Comparison of ENCODE assay signal across 29 cellular contexts in the genomic region with DNA sequence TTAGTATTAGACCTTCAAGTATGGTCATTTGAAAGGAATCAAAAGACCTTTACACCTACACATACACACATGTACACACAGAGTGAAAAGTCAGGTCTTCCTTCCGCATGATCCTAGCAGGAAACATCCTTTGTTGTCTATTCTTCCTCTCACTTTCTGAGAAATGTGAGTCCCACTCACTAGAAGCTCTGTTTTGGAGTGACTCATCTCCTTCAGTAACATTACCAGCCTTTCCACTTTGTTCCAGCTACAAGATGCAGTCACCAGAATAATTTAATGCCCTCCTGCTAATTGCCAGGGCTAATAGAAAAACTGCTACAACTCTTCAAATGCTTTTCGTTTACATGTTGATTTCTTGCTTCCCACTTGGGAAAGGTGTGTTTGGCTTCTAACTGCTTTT.
A peak's percentile ranks its signal among the peaks of the same experiment; 100 is the strongest.
DNase-seq lines count a peak whose midpoint lies in the region; ATAC-seq, FAIRE-seq and TF ChIP-seq lines count a peak whose summit lies in the region.
"Had no signal": no experiment of that assay in that cellular context is flagged by ENCODE, and none has a peak within 500 bp of the region (broad histone marks: within the 10 kb centered on the region; RNA-seq: fewer than 3 reads in every experiment).

No MANE protein-coding gene starts in this region.

- no peak overlapping the region for H3K4me2 ChIP-seq in GM23248 (ENCODE audit: unreplicated experiment)
- no peak overlapping the region for H3K4me2 ChIP-seq in neural progenitor cell

- H3K9me3 ChIP-seq in GM23248 (ENCODE audit: low read depth) = no peaks in the 10 kb centered on the region
- no peaks in the 10 kb centered on the region for H3K9me3 ChIP-seq in neural progenitor cell (ENCODE audit: low read depth)
- H3K9me3 ChIP-seq: adrenal gland had no signal

- H4K20me1 ChIP-seq in GM23248 (ENCODE audit: insufficient read depth) (no peaks in the 10 kb centered on the region), neural progenitor cell (ENCODE audit: low read depth) (no peaks in the 10 kb centered on the region)

- H3K79me2 ChIP-seq in GM23248 (ENCODE audit: insufficient read depth) (no peaks in the 10 kb centered on the region), neural progenitor cell (ENCODE audit: low read depth) (no peaks in the 10 kb centered on the region)

- H3K4me3 ChIP-seq in GM23248 (no peak overlapping the region), neural progenitor cell (no peak overlapping the region)
- H3K4me3 ChIP-seq: adrenal gland, left lung, sigmoid colon, stomach had no signal

- H3K36me3 ChIP-seq in GM23248 (ENCODE audit: low read depth) (no peaks in the 10 kb centered on the region), neural progenitor cell (no peaks in the 10 kb centered on the region)
- H3K36me3 ChIP-seq: adrenal gland, left lung, sigmoid colon, stomach had no signal

- in situ Hi-C loops in GM23248 (cut with MboI) = no loop called here

- H3K4me1 ChIP-seq in GM23248 (ENCODE audit: insufficient read depth) = no peaks in the 10 kb centered on the region
- H3K4me1 ChIP-seq in neural progenitor cell = no peaks in the 10 kb centered on the region
- H3K4me1 ChIP-seq: adrenal gland, left lung, sigmoid colon, stomach had no signal

- H3K9ac ChIP-seq in GM23248 (no peak overlapping the region), neural progenitor cell (no peak overlapping the region)

- H3K9me3 Mint-ChIP-seq in neural progenitor cell = peaks cover 2% of the 10 kb centered on the region

- no peak overlapping the region for H2AFZ ChIP-seq in GM23248
- peak overlapping the region; percentile 72 for H2AFZ ChIP-seq in neural progenitor cell (replicated peaks)

- H3F3A ChIP-seq in GM23248 (ENCODE audit: insufficient read depth) (no peaks in the 10 kb centered on the region), neural progenitor cell (ENCODE audit: low read depth) (no peaks in the 10 kb centered on the region)

- DNase-seq in GM23248 = peak; percentile 1
- peak; percentile 32 for DNase-seq in M059J (ENCODE audit: low read depth)
- peak; percentile 0 for DNase-seq in cerebellar cortex (ENCODE audit: low spot score)
- DNase-seq in neural progenitor cell (ENCODE audit: low spot score) = no peak
- no peak for DNase-seq in NCI-H2196 (lab: John Stamatoyannopoulos, UW; ENCODE audit: unreplicated experiment)
- no peak for DNase-seq in urothelium cell line (ENCODE audit: low spot score)
- DNase-seq: activated CD8-positive, alpha-beta memory T cell treated with anti-CD3 and anti-CD28 coated beads, Interleukin-2, amount 50 U/mL, for 48 hours; activated CD8-positive, alpha-beta T cell treated with anti-CD3 and anti-CD28 coated beads for 36 hours; activated naive CD4-positive, alpha-beta T cell treated with anti-CD3 and anti-CD28 coated beads, Interleukin-2, amount 10 ng/mL, durations not matched to agents 7 days and 5 days; adrenal gland; DND-41; HFFc6; hypothalamus; left lung; mesendoderm; NCI-H1092 treated with DMSO at 0.1 percent for 48 hours; NCI-H2029; NCI-H345; posterior cingulate gyrus; SIG-M5; sigmoid colon; stimulated activated CD4-positive, alpha-beta T cell treated with anti-CD3 and anti-CD28 coated beads, Interleukin-12 subunit alpha, Interleukin-12 subunit beta, amount 100 ng/mL, for 4 hours; stimulated activated CD4-positive, alpha-beta T cell treated with anti-CD3 and anti-CD28 coated beads, Interleukin-4, amount 100 ng/mL, for 1 hour; stomach had no signal

- H3K27me3 Mint-ChIP-seq in neural progenitor cell (ENCODE audit: insufficient read depth, low read depth) = no peaks in the 10 kb centered on the region
- H3K27me3 Mint-ChIP-seq: activated CD8-positive, alpha-beta T cell treated with anti-CD3 and anti-CD28 coated beads for 36 hours; activated naive CD4-positive, alpha-beta T cell treated with anti-CD3 and anti-CD28 coated beads, Interleukin-2, amount 10 ng/mL, durations not matched to agents 7 days and 5 days had no signal

- H3K27ac Mint-ChIP-seq in neural progenitor cell = no peak overlapping the region
- H3K27ac Mint-ChIP-seq: activated CD8-positive, alpha-beta T cell treated with anti-CD3 and anti-CD28 coated beads for 36 hours; activated naive CD4-positive, alpha-beta T cell treated with anti-CD3 and anti-CD28 coated beads, Interleukin-2, amount 10 ng/mL, durations not matched to agents 7 days and 5 days; HFFc6 had no signal

- H3K27ac ChIP-seq in GM23248 = no peak overlapping the region
- no peak overlapping the region for H3K27ac ChIP-seq in neural progenitor cell
- H3K27ac ChIP-seq: adrenal gland, left lung, sigmoid colon, stomach had no signal

- no peaks in the 10 kb centered on the region for H3K9me2 ChIP-seq in GM23248 (ENCODE audit: insufficient read depth)

- H3K36me3 Mint-ChIP-seq in neural progenitor cell = no peaks in the 10 kb centered on the region
- H3K36me3 Mint-ChIP-seq: activated naive CD4-positive, alpha-beta T cell treated with anti-CD3 and anti-CD28 coated beads, Interleukin-2, amount 10 ng/mL, durations not matched to agents 7 days and 5 days had no signal

- TF ChIP-seq CTCF in neural progenitor cell (IDR thresholded peaks at IDR 0.05) = no peak

- H3K27me3 ChIP-seq in GM23248 (replicated peaks; ENCODE audit: insufficient read depth) = no peaks in the 10 kb centered on the region
- no peaks in the 10 kb centered on the region for H3K27me3 ChIP-seq in neural progenitor cell
- H3K27me3 ChIP-seq: adrenal gland, left lung, sigmoid colon, stomach had no signal

- no peaks in the 10 kb centered on the region for H3K4me1 Mint-ChIP-seq in neural progenitor cell
- H3K4me1 Mint-ChIP-seq: activated naive CD4-positive, alpha-beta T cell treated with anti-CD3 and anti-CD28 coated beads, Interleukin-2, amount 10 ng/mL, durations not matched to agents 7 days and 5 days; neural crest cell had no signal

- WGBS in GM23248 (ENCODE audit: low coverage in 1 of 2, low lambda C conversion rate in 2 of 2, missing lambda C conversion rate in 2 of 2), 2 experiments = 6 to 13% methylated on average over 2 of the region's 2 CpGs

- ATAC-seq in HG03521 (IDR thresholded peaks at IDR 0.05; ENCODE audit: unreplicated experiment) = no peak
- ATAC-seq: activated CD8-positive, alpha-beta T cell treated with anti-CD3 and anti-CD28 coated beads for 36 hours; left lung had no signal

- no peak overlapping the region for H3K4me3 Mint-ChIP-seq in neural progenitor cell
- H3K4me3 Mint-ChIP-seq: activated CD8-positive, alpha-beta T cell treated with anti-CD3 and anti-CD28 coated beads for 36 hours; activated naive CD4-positive, alpha-beta T cell treated with anti-CD3 and anti-CD28 coated beads, Interleukin-2, amount 10 ng/mL, durations not matched to agents 7 days and 5 days; HFFc6; neural crest cell had no signal

- FAIRE-seq in urothelium cell line (lab: Jason Lieb, UNC) = no peak
- FAIRE-seq: colon, HTR-8/SVneo, RCC 7860 had no signal

Comparison
In these comparisons a context has a peak if more than half of its experiments do, and no peak if none do; other contexts are left out.
1. DNase-seq: peak in GM23248 (single experiment), M059J (single experiment) and cerebellar cortex (single experiment); none in neural progenitor cell (single experiment), NCI-H2196 (single experiment) and urothelium cell line (single experiment).